ENCODE assay signal across 15 cellular contexts in genomic region chr12:122014781-122015180, GRCh38.
"Had no signal": no experiment of that assay in that cellular context is flagged by ENCODE, and none has a peak within 500 bp of the region (broad histone marks: within the 10 kb centered on the region; RNA-seq: fewer than 3 reads in every experiment).

No MANE protein-coding gene starts in this region.

- H3K27ac ChIP-seq: right atrium auricular region, sigmoid colon, skin epidermis, thyroid gland had no signal

- H3K4me3 ChIP-seq: dorsolateral prefrontal cortex, right atrium auricular region, sigmoid colon, skin epidermis, thyroid gland had no signal

- ATAC-seq: left lobe of liver; naive thymus-derived CD8-positive, alpha-beta T cell had no signal

- DNase-seq: cortex of kidney; effector CD8-positive, alpha-beta T cell; foreskin melanocyte; islet precursor cell; mammary epithelial cell; naive thymus-derived CD8-positive, alpha-beta T cell; sigmoid colon; stimulated activated CD4-positive, alpha-beta T cell treated with anti-CD3 and anti-CD28 coated beads, Interleukin-2, amount 100 ng/mL, for 24 hours; stimulated activated naive CD4-positive, alpha-beta T cell treated with Interleukin-2 at 50 U/mL for 16 hours; thyroid gland had no signal

- FAIRE-seq: urothelium cell line had no signal

- H3K9me3 ChIP-seq: sigmoid colon, thyroid gland had no signal

- H3K4me1 ChIP-seq: right atrium auricular region, sigmoid colon, thyroid gland had no signal

- H3K27me3 ChIP-seq: dorsolateral prefrontal cortex, right atrium auricular region, sigmoid colon, thyroid gland had no signal

- H3K36me3 ChIP-seq: right atrium auricular region, sigmoid colon, thyroid gland had no signal
